In genomic region chr14:87971010-87971409, GRCh38 we compare ENCODE assay signal across 16 cellular contexts. TPM values are rescaled to one million over a fixed set of nuclear protein-coding genes. Genes with fewer than 3 reads are reported as not detected.
DNase-seq lines count a peak whose midpoint lies in the region; ATAC-seq, FAIRE-seq and TF ChIP-seq lines count a peak whose summit lies in the region.
"Had no signal": no experiment of that assay in that cellular context is flagged by ENCODE, and none has a peak within 500 bp of the region (broad histone marks: within the 10 kb centered on the region; RNA-seq: fewer than 3 reads in every experiment).

No MANE protein-coding gene starts in this region.

- H3K9me3 ChIP-seq in smooth muscle cell (replicated peaks; ENCODE audit: low read depth) (no peaks in the 10 kb centered on the region), uterus (no peaks in the 10 kb centered on the region)
- H3K9me3 ChIP-seq: A549, esophagus squamous epithelium, upper lobe of right lung had no signal

- ATAC-seq in HG02571 (IDR thresholded peaks at IDR 0.05; ENCODE audit: unreplicated experiment) (peak; percentile 92), HG03175 (IDR thresholded peaks at IDR 0.05; ENCODE audit: unreplicated experiment) (peak; percentile 51)
- ATAC-seq: A549, upper lobe of right lung had no signal

- DNase-seq in GM10248 (ENCODE audit: extremely low spot score) (peak; percentile 27), GM19239 (ENCODE audit: insufficient read length, low spot score) (peak; percentile 9), NOMO-1 treated with DMSO at 0.1 percent for 48 hours (lab: John Stamatoyannopoulos, UW; ENCODE audit: unreplicated experiment) (no peak), smooth muscle cell (lab: John Stamatoyannopoulos, UW; ENCODE audit: unreplicated experiment) (no peak), uterus (no peak), posterior vena cava (ENCODE audit: low spot score) (no peak)
- DNase-seq: activated naive CD8-positive, alpha-beta T cell treated with anti-CD3 and anti-CD28 coated beads for 36 hours; esophagus squamous epithelium; NCI-H2107; nucleus accumbens; OCI-M1; upper lobe of right lung had no signal

- TF ChIP-seq CTCF in GM10248 (IDR thresholded peaks at IDR 0.05; ENCODE audit: control extremely low read depth, extremely low read depth, low read depth, missing control alignments) = no peak
- no peak for TF ChIP-seq CTCF in smooth muscle cell (IDR thresholded peaks at IDR 0.05; ENCODE audit: borderline replicate concordance, insufficient read depth, poor library complexity, severe bottlenecking)
- TF ChIP-seq CTCF in uterus (IDR thresholded peaks at IDR 0.05) = no peak

- peak; percentile 70 for FAIRE-seq in GM19239 (lab: Jason Lieb, UNC)
- FAIRE-seq: A549 had no signal

- intact Hi-C loops in uterus (cut with DNase I; ENCODE audit: low total_unique reads) (no loop called here), posterior vena cava (cut with DNase I) (no loop called here)

- H3K4me1 ChIP-seq in smooth muscle cell (ENCODE audit: low read depth) (no peaks in the 10 kb centered on the region), uterus (no peaks in the 10 kb centered on the region)
- H3K4me1 ChIP-seq: A549, esophagus squamous epithelium, upper lobe of right lung had no signal

- no peaks in the 10 kb centered on the region for H3K27me3 ChIP-seq in smooth muscle cell (ENCODE audit: low read depth)
- H3K27me3 ChIP-seq in uterus = no peaks in the 10 kb centered on the region
- H3K27me3 ChIP-seq: esophagus squamous epithelium, upper lobe of right lung had no signal

- POLR2A ChIA-PET in GM10248 (lab: Yijun Ruan, JAX) = no interaction called here

- no peak overlapping the region for H3K9ac ChIP-seq in smooth muscle cell (ENCODE audit: low read depth)

- H3K4me2 ChIP-seq in smooth muscle cell = no peak overlapping the region
- H3K4me2 ChIP-seq: A549 had no signal

- no peak overlapping the region for H3K4me3 ChIP-seq in smooth muscle cell
- H3K4me3 ChIP-seq in uterus = no peak overlapping the region
- H3K4me3 ChIP-seq: A549, esophagus squamous epithelium, upper lobe of right lung had no signal

- CTCF ChIA-PET in GM10248 (lab: Yijun Ruan, JAX) = interaction anchor here (1.0 to 1.2 kb wide), 2 partner anchors 18 to 26 kb away, joined by 3 to 4 read pairs; no protein-coding TSS in a partner anchor

- no peak for TF ChIP-seq POLR2A in uterus (IDR thresholded peaks at IDR 0.05)

- no peaks in the 10 kb centered on the region for H3K79me2 ChIP-seq in smooth muscle cell (ENCODE audit: low read depth)

- WGBS in smooth muscle cell (ENCODE audit: low lambda C conversion rate) = 60% methylated on average over 2 of the region's 2 CpGs

- no peak overlapping the region for H3K27ac ChIP-seq in smooth muscle cell (ENCODE audit: low read depth)
- H3K27ac ChIP-seq in uterus = no peak overlapping the region
- H3K27ac ChIP-seq: A549, esophagus squamous epithelium, upper lobe of right lung had no signal

- H3K36me3 ChIP-seq in smooth muscle cell (ENCODE audit: low read depth) (no peaks in the 10 kb centered on the region), uterus (no peaks in the 10 kb centered on the region)

- H2AFZ ChIP-seq in smooth muscle cell (ENCODE audit: low read depth) = no peak overlapping the region

- H4K20me1 ChIP-seq in smooth muscle cell (ENCODE audit: low read depth) = no peaks in the 10 kb centered on the region

- no peaks in the 10 kb centered on the region for H3F3A ChIP-seq in smooth muscle cell (ENCODE audit: low read depth)

RNA-seq across cellular contexts. Expression of gene GALC, which starts 22.0 kb away (rescaled TPM):
- total RNA-seq in smooth muscle cell (31.0 and 34.6 TPM in 2 replicates), uterus (10 to 100 TPM; 11.8 to 40.2 (median 20.2) TPM), posterior vena cava (10 to 100 TPM; 18.1 to 23.9 TPM)
- polyA plus RNA-seq in smooth muscle cell = 11.6 and 18.6 TPM in 2 replicates

RNA-seq across cellular contexts. Expression of gene GPR65, which starts 33.9 kb away (rescaled TPM):
- total RNA-seq in smooth muscle cell (0.04 TPM in 1 of 2 replicates, not detected in the other), uterus (1 to 10 TPM in 2 of 4 donors, under 1 TPM in 2; 0.76 to 2.6 (median 1.6) TPM), posterior vena cava (1 to 10 TPM; 2.0 to 2.4 TPM)
- polyA plus RNA-seq in smooth muscle cell = 0.09 TPM in 1 of 2 replicates, not detected in the other
- total RNA-seq: LHCN-M2 had no signal

Comparison
In these comparisons a context has a peak if more than half of its experiments do, and no peak if none do; other contexts are left out.
1. DNase-seq: peak in GM10248 (single experiment) and GM19239 (single experiment); none in NOMO-1 treated with DMSO at 0.1 percent for 48 hours (single experiment), smooth muscle cell (single experiment), uterus (0 of 2) and posterior vena cava (single experiment).